ENCODE assay signal across 8 cellular contexts in genomic region chr1:59903136-59903754, GRCh38. TPM values are rescaled to one million over a fixed set of nuclear protein-coding genes. Genes with fewer than 3 reads are reported as not detected.
DNase-seq lines count a peak whose midpoint lies in the region; ATAC-seq, FAIRE-seq and TF ChIP-seq lines count a peak whose summit lies in the region.

No MANE protein-coding gene starts in this region.

- H3K9ac ChIP-seq in GM23248 (no peak overlapping the region), HepG2 (ENCODE audit: insufficient read depth, low read depth, low read length) (no peak overlapping the region)

- CTCF ChIA-PET in HepG2 (lab: Yijun Ruan, JAX; ENCODE audit: low intra/inter-chr PET ratio, low total read pairs), result interaction anchor here (0.9 to 3.4 kb wide), 2 partner anchors 41 to 44 kb away, joined by 3 to 47 read pairs; no protein-coding TSS in a partner anchor

- no peaks in the 10 kb centered on the region for H3K9me2 ChIP-seq in GM23248 (ENCODE audit: insufficient read depth)

- H2AFZ ChIP-seq in GM23248 (no peak overlapping the region), HepG2 (ENCODE audit: low read length) (no peak overlapping the region)

- TF ChIP-seq EP300 in HepG2 (IDR thresholded peaks at IDR 0.05; ENCODE audit: low read depth in 2 of 2, low read length in 2 of 2), result no peak
- no peak for TF ChIP-seq EP300 in HepG2 (CRISPR knock-in tag; IDR thresholded peaks at IDR 0.05; ENCODE audit: borderline replicate concordance)
- TF ChIP-seq EP300 in suprapubic skin (IDR thresholded peaks at IDR 0.05), result no peak

- H3K9me3 ChIP-seq in GM23248 (ENCODE audit: low read depth), result no peaks in the 10 kb centered on the region
- H3K9me3 ChIP-seq in HepG2 (ENCODE audit: low read length), result no peaks in the 10 kb centered on the region
- no peaks in the 10 kb centered on the region for H3K9me3 ChIP-seq in suprapubic skin

- H3K27ac ChIP-seq in GM23248 (no peak overlapping the region), HepG2 (ENCODE audit: extremely low read length, insufficient read depth, low read length) (no peak overlapping the region), suprapubic skin (no peak overlapping the region)

- WGBS in GM23248 (ENCODE audit: low coverage in 1 of 2, low lambda C conversion rate in 2 of 2, missing lambda C conversion rate in 2 of 2), 2 experiments, result 34 to 35% methylated on average over 9 of the region's 9 CpGs
- 41% methylated on average over 9 of the region's 9 CpGs for WGBS in HepG2 (ENCODE audit: low lambda C conversion rate)
- WGBS in suprapubic skin, result 42% methylated on average over 9 of the region's 9 CpGs

- no peaks in the 10 kb centered on the region for H3K27me3 Mint-ChIP-seq in activated T-cell treated with anti-CD3 and anti-CD28 coated beads, Interleukin-2, amount 50 U/mL, for 72 hours (ENCODE audit: low read depth)
- no peaks in the 10 kb centered on the region for H3K27me3 Mint-ChIP-seq in activated T-cell treated with anti-CD3 and anti-CD28 coated beads, Interleukin-2, amount 50 U/mL, for 24 hours

- TF ChIP-seq POLR2A in HepG2 (IDR thresholded peaks at IDR 0.05; ENCODE audit: insufficient read depth in 1 of 2, low read depth in 2 of 2, low read length in 2 of 2), result no peak
- no peak for TF ChIP-seq POLR2A in suprapubic skin (IDR thresholded peaks at IDR 0.05)

- no peaks in the 10 kb centered on the region for H3F3A ChIP-seq in GM23248 (ENCODE audit: insufficient read depth)

- peak; percentile 39 to 54 for ATAC-seq in activated T-cell treated with anti-CD3 and anti-CD28 coated beads, Interleukin-2, amount 50 U/mL, for 72 hours (replicated peaks in 1 of 2)
- peak; percentile 92 for ATAC-seq in HepG2

- H3K9me3 Mint-ChIP-seq in activated T-cell treated with anti-CD3 and anti-CD28 coated beads, Interleukin-2, amount 50 U/mL, for 72 hours, result no peaks in the 10 kb centered on the region
- no peaks in the 10 kb centered on the region for H3K9me3 Mint-ChIP-seq in activated T-cell treated with anti-CD3 and anti-CD28 coated beads, Interleukin-2, amount 50 U/mL, for 24 hours

- intact Hi-C loops in HepG2 (cut with micrococcal nuclease; ENCODE audit: unreplicated experiment), result loop anchor here (1.0 kb wide), 1 partner anchor 44 kb away; no protein-coding TSS in a partner anchor

- no TSS peak for BruUV-seq in HepG2 (replicated peaks; lab: Mats Ljungman, UMichigan)

- DNase-seq in activated T-cell treated with anti-CD3 and anti-CD28 coated beads, Interleukin-2, amount 50 U/mL, for 72 hours, result peak; percentile 4 to 14
- DNase-seq in activated T-cell treated with anti-CD3 and anti-CD28 coated beads, Interleukin-2, amount 50 U/mL, for 24 hours, result no peak
- DNase-seq in GM23248, result peak; percentile 29
- DNase-seq in NCI-H1694 treated with DMSO at 0.1 percent for 48 hours (lab: John Stamatoyannopoulos, UW), result peak; percentile 36
- peak; percentile 46 for DNase-seq in astrocyte of the hippocampus (ENCODE audit: low read depth, low spot score)
- peak; percentile 32 for DNase-seq in HepG2 (ENCODE audit: low spot score)
- no peak for DNase-seq in suprapubic skin (ENCODE audit: low spot score in 2 of 2)
- DNase-seq in NCI-H1930 (lab: John Stamatoyannopoulos, UW), result no peak

- peak; percentile 79 for TF ChIP-seq RAD21 in HepG2 (CRISPR knock-in tag; IDR thresholded peaks at IDR 0.05)

- H3K36me3 ChIP-seq in GM23248 (ENCODE audit: low read depth) (no peaks in the 10 kb centered on the region), HepG2 (replicated peaks in 1 of 2; ENCODE audit: control insufficient read depth in 1 of 2, insufficient read depth in 2 of 2, low read length in 2 of 2) (peaks cover 2 to 9% of the 10 kb centered on the region in 2 experiments; a peak in 3 of 5 replicates), suprapubic skin (no peaks in the 10 kb centered on the region)

- FAIRE-seq in HepG2 (lab: Jason Lieb, UNC), result peak; percentile 80

- TF ChIP-seq CTCF in HepG2 (CRISPR knock-in tag; IDR thresholded peaks at IDR 0.05) (peak; percentile 76), suprapubic skin (IDR thresholded peaks at IDR 0.05) (peak in 1 of 2 donors; percentile 25)

- no peak overlapping the region for H3K27ac Mint-ChIP-seq in activated T-cell treated with anti-CD3 and anti-CD28 coated beads, Interleukin-2, amount 50 U/mL, for 72 hours
- H3K27ac Mint-ChIP-seq in activated T-cell treated with anti-CD3 and anti-CD28 coated beads, Interleukin-2, amount 50 U/mL, for 24 hours, result no peak overlapping the region

- H3K4me3 ChIP-seq in GM23248 (no peak overlapping the region), HepG2 (replicated peaks in 1 of 3; ENCODE audit: insufficient read depth in 1 of 3, low read depth in 2 of 3, low read length in 3 of 3) (no peak overlapping the region), suprapubic skin (no peak overlapping the region)

- peaks cover 6% of the 10 kb centered on the region for H3K4me1 Mint-ChIP-seq in activated T-cell treated with anti-CD3 and anti-CD28 coated beads, Interleukin-2, amount 50 U/mL, for 72 hours (ENCODE audit: low read depth)
- no peaks in the 10 kb centered on the region for H3K4me1 Mint-ChIP-seq in activated T-cell treated with anti-CD3 and anti-CD28 coated beads, Interleukin-2, amount 50 U/mL, for 24 hours (ENCODE audit: low read depth)

- no peak overlapping the region for H3K4me2 ChIP-seq in GM23248 (ENCODE audit: unreplicated experiment)
- no peak overlapping the region for H3K4me2 ChIP-seq in HepG2 (ENCODE audit: low read depth, low read length)

- no peaks in the 10 kb centered on the region; the same call in 1 of the 2 replicates for H3K27me3 ChIP-seq in GM23248 (replicated peaks; ENCODE audit: insufficient read depth)
- H3K27me3 ChIP-seq in HepG2 (ENCODE audit: control insufficient read depth in 1 of 2, insufficient read depth in 2 of 2, low read length in 2 of 2), result no peaks in the 10 kb centered on the region
- peaks cover 2% of the 10 kb centered on the region for H3K27me3 ChIP-seq in suprapubic skin

- peak overlapping the region in 1 of 2 donors; percentile 23 for H3K4me3 Mint-ChIP-seq in activated T-cell treated with anti-CD3 and anti-CD28 coated beads, Interleukin-2, amount 50 U/mL, for 72 hours
- no peak overlapping the region for H3K4me3 Mint-ChIP-seq in activated T-cell treated with anti-CD3 and anti-CD28 coated beads, Interleukin-2, amount 50 U/mL, for 24 hours

- in situ Hi-C loops in GM23248 (cut with MboI) (no loop called here), HepG2 (cut with HindIII; ENCODE audit: extremely low pct_ligation_motif_present, low pct_unique_long_range_greater_than_20kb) (loop anchor here (5.0 kb wide), 1 partner anchor 44 kb away; no protein-coding TSS in a partner anchor)

- H3K36me3 Mint-ChIP-seq in activated T-cell treated with anti-CD3 and anti-CD28 coated beads, Interleukin-2, amount 50 U/mL, for 72 hours (ENCODE audit: insufficient read depth in 2 of 2), result no peaks in the 10 kb centered on the region
- peaks cover 5% of the 10 kb centered on the region for H3K36me3 Mint-ChIP-seq in activated T-cell treated with anti-CD3 and anti-CD28 coated beads, Interleukin-2, amount 50 U/mL, for 24 hours (ENCODE audit: low read depth)

- H4K20me1 ChIP-seq in GM23248 (ENCODE audit: insufficient read depth) (no peaks in the 10 kb centered on the region), HepG2 (ENCODE audit: insufficient read depth, low read length) (no peaks in the 10 kb centered on the region)

- H3K79me2 ChIP-seq in GM23248 (ENCODE audit: insufficient read depth), result no peaks in the 10 kb centered on the region
- no peaks in the 10 kb centered on the region for H3K79me2 ChIP-seq in HepG2 (ENCODE audit: insufficient read depth, low read length)

- POLR2A ChIA-PET in HepG2 (lab: Yijun Ruan, JAX), result interaction anchor here (1.0 kb wide), 1 partner anchor 44 kb away, joined by 4 read pairs; no protein-coding TSS in a partner anchor

- no peaks in the 10 kb centered on the region for H3K4me1 ChIP-seq in GM23248 (ENCODE audit: insufficient read depth)
- peaks cover 3% of the 10 kb centered on the region for H3K4me1 ChIP-seq in HepG2 (ENCODE audit: insufficient read depth, low read length)
- no peaks in the 10 kb centered on the region for H3K4me1 ChIP-seq in suprapubic skin

TF ChIP-seq in HepG2, 621 proteins besides CTCF, POLR2A, EP300 and RAD21 (continues in another document):
- no peak for TF ChIP-seq ZNF44 (CRISPR knock-in tag; IDR thresholded peaks at IDR 0.05)
- peak; percentile 53; the same call in 1 of the 2 replicates for TF ChIP-seq ONECUT2 (CRISPR knock-in tag; IDR thresholded peaks at IDR 0.05)
- TF ChIP-seq STAG1 (CRISPR knock-in tag; IDR thresholded peaks at IDR 0.05), result peak; percentile 82
- TF ChIP-seq SMC3 (IDR thresholded peaks at IDR 0.05; ENCODE audit: low read length), result peak; percentile 86
- TF ChIP-seq ZNF841 (CRISPR knock-in tag; IDR thresholded peaks at IDR 0.05; ENCODE audit: borderline replicate concordance), result no peak

RNA-seq across cellular contexts. Expression of gene CYP2J2, which starts 23.3 kb away (rescaled TPM):
- under 1 TPM; 0.76 to 0.82 TPM for total RNA-seq in activated T-cell treated with anti-CD3 and anti-CD28 coated beads, Interleukin-2, amount 50 U/mL, for 72 hours
- total RNA-seq in GM23248 (2014; rRNA removed; shearing (Covaris generic)), result not detected in 2 replicates
- not detected in 2 replicates for polyA plus RNA-seq in GM23248 (2016; fragmentation: Nextera tagmentation; extraction: Ambion mirVana)
- total RNA-seq in HepG2 (2016; rRNA removed; fragmentation: Illumina TruSeq; extraction: Trizol), result 1.1 and 2.1 TPM in 2 replicates
- total RNA-seq in HepG2 (2016; cell fraction: cytosol; rRNA removed; fragmentation: Illumina TruSeq; extraction: Trizol; ENCODE audit: low read depth), result 0.61 and 0.62 TPM in 2 replicates
- total RNA-seq in HepG2 (2016; cell fraction: insoluble cytoplasmic fraction; rRNA removed; fragmentation: Illumina TruSeq; extraction: Trizol), result 0.95 and 2.7 TPM in 2 replicates
- total RNA-seq in HepG2 (2016; cell fraction: membrane; rRNA removed; fragmentation: Illumina TruSeq; extraction: Trizol), result 1.0 and 1.1 TPM in 2 replicates
- total RNA-seq in HepG2 (2016; cell fraction: nucleus; rRNA removed; fragmentation: Illumina TruSeq; extraction: Trizol), result 1.5 and 2.3 TPM in 2 replicates
- 5.9 and 6.6 TPM in 2 replicates for polyA plus RNA-seq in HepG2 (2011; rRNA removed)
- polyA plus RNA-seq in HepG2 (2011; cell fraction: cytosol; rRNA removed), result 3.7 and 5.4 TPM in 2 replicates
- polyA plus RNA-seq in HepG2 (2011; cell fraction: nucleus; rRNA removed), result 8.0 and 9.4 TPM in 2 replicates
- 12.5 and 20.6 TPM in 2 replicates for polyA plus RNA-seq in HepG2 (2012)
- 0.35 and 0.44 TPM in 2 replicates for polyA plus RNA-seq in HepG2 (2016; cell fraction: cytosol; fragmentation: Illumina TruSeq; extraction: Trizol; ENCODE audit: low read depth)
- polyA plus RNA-seq in HepG2 (2016; cell fraction: insoluble cytoplasmic fraction; fragmentation: Illumina TruSeq; extraction: Trizol; ENCODE audit: low read depth), result 0.82 and 1.5 TPM in 2 replicates
- 0.45 and 0.58 TPM in 2 replicates for polyA plus RNA-seq in HepG2 (2016; cell fraction: membrane; fragmentation: Illumina TruSeq; extraction: Trizol; ENCODE audit: low read depth)
- polyA plus RNA-seq in HepG2 (2016; cell fraction: nucleus; fragmentation: Illumina TruSeq; extraction: Trizol; ENCODE audit: insufficient read depth, low read depth), result 4.2 and 6.0 TPM in 2 replicates
- 4.8 TPM in 1 of 2 replicates, not detected in the other for polyA minus RNA-seq in HepG2 (2011; rRNA and poly(A)+ RNA removed; ENCODE audit: low replicate concordance)
- polyA minus RNA-seq in HepG2 (2011; cell fraction: cytosol; rRNA and poly(A)+ RNA removed), result 5.1 and 5.3 TPM in 2 replicates
- 7.1 and 10.3 TPM in 2 replicates for polyA minus RNA-seq in HepG2 (2011; cell fraction: nucleus; rRNA and poly(A)+ RNA removed)
- 10 to 100 TPM in 3 of 4 donors, 1 to 10 TPM in 1; 5.5 to 16.9 (median 14.8) TPM for total RNA-seq in suprapubic skin

Comparison
In these comparisons a context has a peak if more than half of its experiments do, and no peak if none do; other contexts are left out.
1. DNase-seq: peak in activated T-cell treated with anti-CD3 and anti-CD28 coated beads, Interleukin-2, amount 50 U/mL, for 72 hours (2 of 2), GM23248 (single experiment), NCI-H1694 treated with DMSO at 0.1 percent for 48 hours (single experiment), astrocyte of the hippocampus (single experiment) and HepG2 (single experiment); none in activated T-cell treated with anti-CD3 and anti-CD28 coated beads, Interleukin-2, amount 50 U/mL, for 24 hours (single experiment), suprapubic skin (0 of 2) and NCI-H1930 (0 of 2).